In the genomic region with DNA sequence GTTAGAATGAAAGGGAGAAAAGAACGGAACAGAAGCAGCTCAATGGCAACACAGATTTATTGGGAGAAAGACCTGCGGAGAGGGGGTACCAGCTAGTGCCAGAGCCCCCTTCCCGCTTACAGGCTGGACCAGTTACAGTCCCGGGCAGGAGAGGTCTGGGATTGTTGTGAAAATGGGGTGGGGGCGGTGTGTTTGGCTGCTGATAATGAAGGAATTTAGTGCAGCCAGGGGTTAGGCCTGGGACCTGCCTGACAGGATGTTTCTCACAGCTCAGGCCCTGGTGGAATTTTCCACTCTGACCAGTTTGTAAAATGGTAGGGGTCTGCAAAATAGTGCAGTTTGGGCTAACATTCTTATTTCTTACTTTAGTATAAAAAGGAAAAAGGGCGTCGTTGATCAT, we compare ENCODE assay signal across 2 cellular contexts.
TF ChIP-seq lines count a peak whose summit lies in the region.

No MANE protein-coding gene starts in this region.

TF ChIP-seq in HCT116, 20 proteins besides CTCF, POLR2A, EP300 and RAD21 (continued from another document):
- TF ChIP-seq EZH2 (IDR thresholded peaks at IDR 0.05) (no peak), SRF (IDR thresholded peaks at IDR 0.05; ENCODE audit: low read depth) (no peak), CEBPB (IDR thresholded peaks at IDR 0.05; ENCODE audit: low read depth) (no peak)

TF ChIP-seq in SK-N-SH treated with all-trans-retinoic acid at 6 μM for 48 hours, 23 proteins besides CTCF, POLR2A, EP300 and RAD21 (continued from another document):
- TF ChIP-seq POU6F1 (CRISPR knock-in tag; IDR thresholded peaks at IDR 0.05; ENCODE audit: borderline replicate concordance, low read depth) (no peak), BACH2 (CRISPR knock-in tag; IDR thresholded peaks at IDR 0.05; ENCODE audit: borderline replicate concordance) (no peak), PATZ1 (CRISPR knock-in tag; IDR thresholded peaks at IDR 0.05; ENCODE audit: borderline replicate concordance) (no peak), OSR1 (CRISPR knock-in tag; IDR thresholded peaks at IDR 0.05) (no peak), ZNF565 (CRISPR knock-in tag; conservative IDR thresholded peaks at IDR 0.05; ENCODE audit: low read depth) (no peak), CSDC2 (CRISPR knock-in tag; IDR thresholded peaks at IDR 0.05) (no peak), ZC3H10 (CRISPR knock-in tag; IDR thresholded peaks at IDR 0.05) (no peak), ESRRG (CRISPR knock-in tag; IDR thresholded peaks at IDR 0.05) (no peak), ISL1 (CRISPR knock-in tag; IDR thresholded peaks at IDR 0.05) (no peak)
- TF ChIP-seq, protein P1, sequence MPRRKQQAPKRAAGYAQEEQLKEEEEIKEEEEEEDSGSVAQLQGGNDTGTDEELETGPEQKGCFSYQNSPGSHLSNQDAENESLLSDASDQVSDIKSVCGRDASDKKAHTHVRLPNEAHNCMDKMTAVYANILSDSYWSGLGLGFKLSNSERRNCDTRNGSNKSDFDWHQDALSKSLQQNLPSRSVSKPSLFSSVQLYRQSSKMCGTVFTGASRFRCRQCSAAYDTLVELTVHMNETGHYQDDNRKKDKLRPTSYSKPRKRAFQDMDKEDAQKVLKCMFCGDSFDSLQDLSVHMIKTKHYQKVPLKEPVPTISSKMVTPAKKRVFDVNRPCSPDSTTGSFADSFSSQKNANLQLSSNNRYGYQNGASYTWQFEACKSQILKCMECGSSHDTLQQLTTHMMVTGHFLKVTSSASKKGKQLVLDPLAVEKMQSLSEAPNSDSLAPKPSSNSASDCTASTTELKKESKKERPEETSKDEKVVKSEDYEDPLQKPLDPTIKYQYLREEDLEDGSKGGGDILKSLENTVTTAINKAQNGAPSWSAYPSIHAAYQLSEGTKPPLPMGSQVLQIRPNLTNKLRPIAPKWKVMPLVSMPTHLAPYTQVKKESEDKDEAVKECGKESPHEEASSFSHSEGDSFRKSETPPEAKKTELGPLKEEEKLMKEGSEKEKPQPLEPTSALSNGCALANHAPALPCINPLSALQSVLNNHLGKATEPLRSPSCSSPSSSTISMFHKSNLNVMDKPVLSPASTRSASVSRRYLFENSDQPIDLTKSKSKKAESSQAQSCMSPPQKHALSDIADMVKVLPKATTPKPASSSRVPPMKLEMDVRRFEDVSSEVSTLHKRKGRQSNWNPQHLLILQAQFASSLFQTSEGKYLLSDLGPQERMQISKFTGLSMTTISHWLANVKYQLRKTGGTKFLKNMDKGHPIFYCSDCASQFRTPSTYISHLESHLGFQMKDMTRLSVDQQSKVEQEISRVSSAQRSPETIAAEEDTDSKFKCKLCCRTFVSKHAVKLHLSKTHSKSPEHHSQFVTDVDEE (CRISPR knock-in tag; IDR thresholded peaks at IDR 0.05) = no peak
